Comparison of ENCODE assay signal across 14 cellular contexts in the genomic region with DNA sequence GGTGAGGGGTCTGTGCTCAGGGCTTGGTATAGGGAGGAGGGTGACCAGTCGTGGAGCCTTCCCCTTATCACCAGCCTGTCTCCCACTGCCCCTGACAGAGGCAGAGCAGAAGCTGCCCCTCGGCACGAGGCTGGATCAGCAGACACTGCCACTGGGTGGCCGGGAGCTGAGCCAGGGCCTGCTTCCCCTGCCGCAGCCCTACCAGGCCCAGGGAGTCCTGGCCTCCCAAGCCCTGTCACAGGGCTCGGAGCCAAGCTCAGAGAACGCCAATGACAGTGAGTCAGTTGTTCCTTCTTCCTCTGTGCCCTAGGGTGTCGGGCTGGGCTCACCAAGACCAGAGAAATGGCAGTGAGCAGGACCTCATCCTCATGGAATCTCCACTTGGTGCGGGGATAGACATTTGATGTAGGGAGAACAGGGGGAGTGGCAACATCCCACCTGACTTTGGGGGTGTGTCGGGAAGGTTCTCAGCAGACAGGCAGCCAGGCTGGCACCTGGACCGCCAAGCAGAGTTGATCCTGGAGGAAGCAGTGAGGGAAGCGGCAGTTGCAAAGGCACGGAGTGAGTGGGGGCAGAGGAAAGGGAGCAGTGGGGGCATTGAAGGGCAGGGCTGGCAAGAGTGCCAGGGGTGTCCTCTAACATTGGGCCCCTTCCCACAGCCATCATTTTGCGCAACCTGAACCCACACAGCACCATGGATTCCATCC. TPM values are rescaled to one million over a fixed set of nuclear protein-coding genes. Genes with fewer than 3 reads are reported as not detected.
A peak's percentile ranks its signal among the peaks of the same experiment; 100 is the strongest.
DNase-seq lines count a peak whose midpoint lies in the region; ATAC-seq and TF ChIP-seq lines count a peak whose summit lies in the region.
"Had no signal": no experiment of that assay in that cellular context is flagged by ENCODE, and none has a peak within 500 bp of the region (broad histone marks: within the 10 kb centered on the region; RNA-seq: fewer than 3 reads in every experiment).

No MANE protein-coding gene starts in this region.

- POLR2A ChIA-PET in IMR-90 (lab: Charles Lee; ENCODE audit: unreplicated experiment), result no interaction called here

- peak overlapping the region; percentile 55 for H2AK9ac ChIP-seq in IMR-90 (replicated peaks; ENCODE audit: low read depth, low read length, poor library complexity)

- H4K91ac ChIP-seq in IMR-90 (ENCODE audit: insufficient read depth, low read depth, low read length), result no peak overlapping the region

- no peak for DNase-seq in IMR-90
- peak in 37 of 51 donors; percentile 1 to 71 (median 30) for DNase-seq in hypothalamus (lab: John Stamatoyannopoulos, UW)
- DNase-seq in spleen, result peak; percentile 65
- no peak for DNase-seq in endothelial cell (ENCODE audit: low spot score)
- no peak for DNase-seq in HK-2 (ENCODE audit: unreplicated experiment)
- no peak for DNase-seq in transverse colon
- DNase-seq: activated CD4-positive, alpha-beta memory T cell treated with anti-CD3 and anti-CD28 coated beads for 36 hours; MV-4-11; NCI-H510A treated with DMSO at 0.1 percent for 48 hours; stimulated activated CD4-positive, alpha-beta T cell treated with anti-CD3 and anti-CD28 coated beads, Interleukin-12 subunit alpha, Interleukin-12 subunit beta, amount 100 ng/mL, for 4 hours had no signal

- in situ Hi-C loops in IMR-90 (cut with MboI; ENCODE audit: low sequenced_read_pairs), result no loop called here
- in situ Hi-C loops in transverse colon (cut with MboI; ENCODE audit: low pct_ligation_motif_present in 1 of 4, low pct_unique_long_range_greater_than_20kb in 1 of 4, low sequenced_read_pairs in 3 of 4), result loop anchor here in 3 of 4 donors (25.0 kb wide), 2 partner anchors 208 to 333 kb away; no protein-coding TSS in a partner anchor

- H3K9me1 ChIP-seq in IMR-90 (ENCODE audit: insufficient read depth, low read length), result no peaks in the 10 kb centered on the region

- dilution Hi-C loops in IMR-90 (cut with HindIII; ENCODE audit: low sequenced_read_pairs, unreplicated experiment), result no loop called here

- no peak overlapping the region for H3K4me3 Mint-ChIP-seq in endothelial cell (ENCODE audit: unreplicated experiment)
- H3K4me3 Mint-ChIP-seq: activated CD4-positive, alpha-beta memory T cell treated with anti-CD3 and anti-CD28 coated beads for 36 hours; activated naive CD4-positive, alpha-beta T cell treated with anti-CD3 and anti-CD28 coated beads, Interleukin-2, amount 50 U/mL, for 24 hours; memory B cell had no signal

- no peaks in the 10 kb centered on the region for H3K9me3 Mint-ChIP-seq in endothelial cell (ENCODE audit: unreplicated experiment)
- H3K9me3 Mint-ChIP-seq: activated CD4-positive, alpha-beta memory T cell treated with anti-CD3 and anti-CD28 coated beads for 36 hours; activated naive CD4-positive, alpha-beta T cell treated with anti-CD3 and anti-CD28 coated beads, Interleukin-2, amount 50 U/mL, for 24 hours; memory B cell had no signal

- peaks cover 21% of the 10 kb centered on the region; the same call in 1 of the 2 replicates for H3K27me3 ChIP-seq in IMR-90 (ENCODE audit: control insufficient read depth, insufficient read depth, low read length)
- H3K27me3 ChIP-seq in spleen (replicated peaks in 1 of 7), result peaks cover 0 to 18% (median 0%) of the 10 kb centered on the region in 7 donors
- H3K27me3 ChIP-seq in transverse colon, result no peaks in the 10 kb centered on the region

- H3K14ac ChIP-seq in IMR-90 (replicated peaks; ENCODE audit: low read depth, low read length), result no peak overlapping the region

- no peak for TF ChIP-seq EP300 in transverse colon (IDR thresholded peaks at IDR 0.05; ENCODE audit: low read depth)

- no TSS peak for BruUV-seq in IMR-90 (replicated peaks; lab: Mats Ljungman, UMichigan)

- CTCF ChIA-PET in IMR-90 (lab: Yijun Ruan, JAX), result no interaction called here

- no peak overlapping the region for H4K5ac ChIP-seq in IMR-90 (ENCODE audit: low read depth, low read length)

- H3K56ac ChIP-seq in IMR-90 (ENCODE audit: extremely low read depth, insufficient read depth, low read length), result no peak overlapping the region

- intact Hi-C loops in IMR-90 (cut with micrococcal nuclease) (no loop called here), spleen (cut with DNase I; ENCODE audit: low total_unique reads) (no loop called here), transverse colon (cut with DNase I; ENCODE audit: low total_unique reads) (no loop called here)

- no peaks in the 10 kb centered on the region for H3K9me3 ChIP-seq in IMR-90 (ENCODE audit: control insufficient read depth, insufficient read depth, low read length)
- H3K9me3 ChIP-seq in spleen, result no peaks in the 10 kb centered on the region
- H3K9me3 ChIP-seq in transverse colon, result no peaks in the 10 kb centered on the region

- 61% methylated on average over 8 of the region's 14 CpGs; no CpG with 5 or more reads in 1 of the 2 experiments for WGBS in IMR-90 (ENCODE audit: extremely low coverage in 2 of 2, insufficient read length in 1 of 2), 2 experiments
- 69 to 95% (median 83%) methylated on average over 4 to 14 of the region's 14 CpGs for WGBS in spleen, 5 donors
- WGBS in transverse colon (ENCODE audit: low coverage in 1 of 2), 2 donors, result 68% methylated on average over 14 of the region's 14 CpGs; no CpG with 5 or more reads in 1 of the 2 donors

- H3K36me3 ChIP-seq in IMR-90 (ENCODE audit: control insufficient read depth, insufficient read depth, low read length) (peaks cover 43% of the 10 kb centered on the region), spleen (peaks cover 0 to 100% (median 76%) of the 10 kb centered on the region in 6 donors), transverse colon (peaks cover 0 to 7% (median 3%) of the 10 kb centered on the region in 4 donors)

- no peak overlapping the region for H2BK120ac ChIP-seq in IMR-90 (ENCODE audit: low read depth, low read length)

- no peaks in the 10 kb centered on the region for H3K4me1 Mint-ChIP-seq in endothelial cell (ENCODE audit: unreplicated experiment)
- H3K4me1 Mint-ChIP-seq: activated naive CD4-positive, alpha-beta T cell treated with anti-CD3 and anti-CD28 coated beads, Interleukin-2, amount 50 U/mL, for 24 hours; memory B cell had no signal

- peaks cover 16% of the 10 kb centered on the region for H3K36me3 Mint-ChIP-seq in endothelial cell (ENCODE audit: low read depth, unreplicated experiment)
- H3K36me3 Mint-ChIP-seq: activated naive CD4-positive, alpha-beta T cell treated with anti-CD3 and anti-CD28 coated beads, Interleukin-2, amount 50 U/mL, for 24 hours had no signal

- no peak overlapping the region for H3K4me2 ChIP-seq in IMR-90 (ENCODE audit: low read depth, low read length)

- H4K8ac ChIP-seq in IMR-90 (ENCODE audit: low read depth in 2 of 2, low read length in 2 of 2), result no peak overlapping the region

- no peak for TF ChIP-seq RAD21 in IMR-90 (IDR thresholded peaks at IDR 0.05; ENCODE audit: low read length)

- H3K4me3 ChIP-seq in IMR-90 (ENCODE audit: insufficient read depth, low read depth, low read length), result no peak overlapping the region
- H3K4me3 ChIP-seq in spleen, result no peak overlapping the region
- no peak overlapping the region for H3K4me3 ChIP-seq in transverse colon

- no peak overlapping the region for H2AK5ac ChIP-seq in IMR-90 (ENCODE audit: low read depth, low read length)

- H3K18ac ChIP-seq in IMR-90 (ENCODE audit: low read depth, low read length), result no peak overlapping the region

- H3K27ac ChIP-seq in IMR-90 (ENCODE audit: insufficient read depth, low read length), result no peak overlapping the region
- H3K27ac ChIP-seq in cingulate gyrus (ENCODE audit: low read depth, low read length), result peak overlapping the region; percentile 19
- H3K27ac ChIP-seq in spleen, result no peak overlapping the region
- H3K27ac ChIP-seq in transverse colon, result no peak overlapping the region

- H3K4me1 ChIP-seq in IMR-90 (ENCODE audit: control insufficient read depth, insufficient read depth, low read length) (no peaks in the 10 kb centered on the region), spleen (no peaks in the 10 kb centered on the region), transverse colon (no peaks in the 10 kb centered on the region)

- H3K27ac Mint-ChIP-seq in endothelial cell (ENCODE audit: unreplicated experiment), result no peak overlapping the region
- H3K27ac Mint-ChIP-seq: activated CD4-positive, alpha-beta memory T cell treated with anti-CD3 and anti-CD28 coated beads for 36 hours; activated naive CD4-positive, alpha-beta T cell treated with anti-CD3 and anti-CD28 coated beads, Interleukin-2, amount 50 U/mL, for 24 hours; memory B cell had no signal

- ATAC-seq in IMR-90 (ENCODE audit: low read depth), result peak; percentile 53
- ATAC-seq in GM18520 (IDR thresholded peaks at IDR 0.05; ENCODE audit: unreplicated experiment), result no peak

- peaks cover 3% of the 10 kb centered on the region in 2 experiments; a peak in 1 of 4 replicates for H3K79me1 ChIP-seq in IMR-90 (ENCODE audit: low read depth in 1 of 2, low read length in 2 of 2)

- no peak for TF ChIP-seq CTCF in IMR-90 (conservative IDR thresholded peaks at IDR 0.05; ENCODE audit: low read depth, low read length)
- TF ChIP-seq CTCF in spleen (IDR thresholded peaks at IDR 0.05 in 8 of 11, conservative IDR thresholded peaks at IDR 0.05 in 3 of 11), result no peak
- TF ChIP-seq CTCF in endothelial cell (IDR thresholded peaks at IDR 0.05; ENCODE audit: unreplicated experiment), result no peak
- no peak for TF ChIP-seq CTCF in transverse colon (IDR thresholded peaks at IDR 0.05)

- no peaks in the 10 kb centered on the region for H4K20me1 ChIP-seq in IMR-90 (ENCODE audit: insufficient read depth, low read length)

- H3K27me3 Mint-ChIP-seq in endothelial cell (ENCODE audit: unreplicated experiment), result peaks cover 3% of the 10 kb centered on the region
- H3K27me3 Mint-ChIP-seq: activated CD4-positive, alpha-beta memory T cell treated with anti-CD3 and anti-CD28 coated beads for 36 hours; activated naive CD4-positive, alpha-beta T cell treated with anti-CD3 and anti-CD28 coated beads, Interleukin-2, amount 50 U/mL, for 24 hours; memory B cell had no signal

- no peak overlapping the region for H3K23ac ChIP-seq in IMR-90 (ENCODE audit: low read depth, low read length)

- no peak overlapping the region for H2BK5ac ChIP-seq in IMR-90 (ENCODE audit: low read depth, low read length, poor library complexity, severe bottlenecking)

- H2BK15ac ChIP-seq in IMR-90 (ENCODE audit: low read depth, low read length), result no peak overlapping the region

- H3K4ac ChIP-seq in IMR-90 (ENCODE audit: low read depth, low read length), result no peak overlapping the region

- H2AFZ ChIP-seq in IMR-90 (replicated peaks; ENCODE audit: low read length, poor library complexity), result no peak overlapping the region

- H3K9ac ChIP-seq in IMR-90 (ENCODE audit: low read depth, low read length), result no peak overlapping the region

- H2BK20ac ChIP-seq in IMR-90 (ENCODE audit: low read depth, low read length), result no peak overlapping the region

- TF ChIP-seq POLR2A in IMR-90 (IDR thresholded peaks at IDR 0.05; ENCODE audit: low read depth, low read length) (no peak), spleen (IDR thresholded peaks at IDR 0.05) (no peak), transverse colon (IDR thresholded peaks at IDR 0.05) (no peak)

RNA-seq across cellular contexts. Expression of a gene that starts 14.3 kb away (rescaled TPM):
- total RNA-seq in IMR-90 (2012; rRNA removed) (256 and 299 TPM in 2 replicates), spleen (100 to 1,000 TPM; 172 to 207 (median 194) TPM), endothelial cell (ENCODE audit: unreplicated experiment) (246 TPM), transverse colon (100 to 1,000 TPM; 145 to 182 (median 163) TPM)
- polyA plus RNA-seq in IMR-90 (2012; rRNA removed) (343 and 366 TPM in 2 replicates), spleen (10 to 100 TPM; 57.7 to 92.8 (median 88.9) TPM)
- 253 and 341 TPM in 2 replicates for polyA plus RNA-seq in IMR-90 (2012; cell fraction: cytosol; rRNA removed)
- polyA plus RNA-seq in IMR-90 (2012; cell fraction: nucleus; rRNA removed; ENCODE audit: low replicate concordance), result 285 and 480 TPM in 2 replicates

RNA-seq across cellular contexts. Expression of a gene that starts 34.4 kb away (rescaled TPM):
- 36.0 and 37.8 TPM in 2 replicates for total RNA-seq in IMR-90 (2012; rRNA removed)
- 33.4 and 38.3 TPM in 2 replicates for polyA plus RNA-seq in IMR-90 (2012; rRNA removed)
- polyA plus RNA-seq in IMR-90 (2012; cell fraction: cytosol; rRNA removed), result 26.7 and 40.1 TPM in 2 replicates
- polyA plus RNA-seq in IMR-90 (2012; cell fraction: nucleus; rRNA removed; ENCODE audit: low replicate concordance), result 61.7 and 97.3 TPM in 2 replicates
- total RNA-seq in spleen, result 10 to 100 TPM; 24.5 to 38.4 (median 30.9) TPM
- 10 to 100 TPM; 21.6 to 34.7 (median 27.7) TPM for polyA plus RNA-seq in spleen
- total RNA-seq in endothelial cell (ENCODE audit: unreplicated experiment), result 42.1 TPM
- total RNA-seq in transverse colon, result 10 to 100 TPM; 28.6 to 70.8 (median 31.5) TPM

RNA-seq across cellular contexts. Expression of a gene that starts 34.9 kb away (rescaled TPM):
- 17.0 and 24.4 TPM in 2 replicates for total RNA-seq in IMR-90 (2012; rRNA removed)
- polyA plus RNA-seq in IMR-90 (2012; rRNA removed), result 58.3 and 67.7 TPM in 2 replicates
- 115 and 212 TPM in 2 replicates for polyA plus RNA-seq in IMR-90 (2012; cell fraction: cytosol; rRNA removed)
- 20.4 and 29.9 TPM in 2 replicates for polyA plus RNA-seq in IMR-90 (2012; cell fraction: nucleus; rRNA removed; ENCODE audit: low replicate concordance)
- total RNA-seq in spleen, result 10 to 100 TPM; 42.7 to 68.1 (median 51.8) TPM
- 10 to 100 TPM; 52.6 to 88.7 (median 77.5) TPM for polyA plus RNA-seq in spleen
- total RNA-seq in endothelial cell (ENCODE audit: unreplicated experiment), result 81.5 TPM
- 10 to 100 TPM; 64.3 to 91.1 (median 71.4) TPM for total RNA-seq in transverse colon

RNA-seq across cellular contexts. Expression of a gene that starts 39.1 kb away (rescaled TPM):
- total RNA-seq in IMR-90 (2012; rRNA removed) (69.4 and 85.3 TPM in 2 replicates), spleen (10 to 100 TPM; 51.7 to 75.3 (median 60.0) TPM), endothelial cell (ENCODE audit: unreplicated experiment) (103 TPM), transverse colon (100 to 1,000 TPM; 105 to 181 (median 151) TPM)
- polyA plus RNA-seq in IMR-90 (2012; rRNA removed) (106 and 116 TPM in 2 replicates), spleen (10 to 100 TPM; 18.4 to 37.9 (median 28.8) TPM)
- 72.0 and 131 TPM in 2 replicates for polyA plus RNA-seq in IMR-90 (2012; cell fraction: cytosol; rRNA removed)
- polyA plus RNA-seq in IMR-90 (2012; cell fraction: nucleus; rRNA removed; ENCODE audit: low replicate concordance), result 187 and 297 TPM in 2 replicates

RNA-seq across cellular contexts. Expression of a gene that starts 53.4 kb away (rescaled TPM):
- total RNA-seq in IMR-90 (2012; rRNA removed), result 50.5 and 59.7 TPM in 2 replicates
- 33.0 and 33.5 TPM in 2 replicates for polyA plus RNA-seq in IMR-90 (2012; rRNA removed)
- 18.8 and 25.3 TPM in 2 replicates for polyA plus RNA-seq in IMR-90 (2012; cell fraction: cytosol; rRNA removed)
- 110 and 113 TPM in 2 replicates for polyA plus RNA-seq in IMR-90 (2012; cell fraction: nucleus; rRNA removed; ENCODE audit: low replicate concordance)
- 10 to 100 TPM; 46.2 to 91.5 (median 70.9) TPM for total RNA-seq in spleen
- 10 to 100 TPM; 19.9 to 35.2 (median 31.5) TPM for polyA plus RNA-seq in spleen
- total RNA-seq in endothelial cell (ENCODE audit: unreplicated experiment), result 72.5 TPM
- total RNA-seq in transverse colon, result 10 to 100 TPM in 3 of 4 donors, 1 to 10 TPM in 1; 5.0 to 45.3 (median 22.3) TPM

Comparison
In these comparisons a context has a peak if more than half of its experiments do, and no peak if none do; other contexts are left out.
1. DNase-seq: peak in hypothalamus (37 of 51) and spleen (single experiment); none in IMR-90 (single experiment), endothelial cell (single experiment), HK-2 (single experiment) and transverse colon (single experiment).